Comparison of ENCODE assay signal across 20 cellular contexts in the genomic region with DNA sequence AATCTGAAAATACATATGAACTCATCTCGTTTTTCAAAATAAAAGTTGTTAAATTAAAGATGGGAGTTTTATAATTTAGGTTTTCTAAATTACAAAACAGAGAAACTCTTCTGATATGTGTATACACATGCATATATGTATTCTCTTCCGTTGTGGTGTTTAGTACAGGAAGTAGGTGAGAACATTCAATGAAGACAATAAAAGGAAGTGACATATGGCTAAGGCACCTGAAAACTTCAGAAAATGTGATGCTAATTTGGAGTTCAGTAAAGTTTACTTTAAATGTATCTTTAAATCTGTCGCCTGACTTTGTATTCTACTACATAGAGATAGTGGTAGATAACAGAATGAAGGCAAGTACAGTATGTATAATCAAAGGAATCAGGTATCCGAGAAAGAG. TPM values are rescaled to one million over a fixed set of nuclear protein-coding genes. Genes with fewer than 3 reads are reported as not detected.
DNase-seq lines count a peak whose midpoint lies in the region; ATAC-seq, FAIRE-seq and TF ChIP-seq lines count a peak whose summit lies in the region.
"Had no signal": no experiment of that assay in that cellular context is flagged by ENCODE, and none has a peak within 500 bp of the region (broad histone marks: within the 10 kb centered on the region; RNA-seq: fewer than 3 reads in every experiment).

No MANE protein-coding gene starts in this region.

- no peak for ATAC-seq in activated T-cell treated with anti-CD3 and anti-CD28 coated beads, Interleukin-2, amount 50 U/mL, for 72 hours (replicated peaks in 1 of 2)
- ATAC-seq in activated T-cell treated with anti-CD3 and anti-CD28 coated beads, Interleukin-2, amount 50 U/mL, for 4 hours = no peak
- ATAC-seq in central memory CD8-positive, alpha-beta T cell (replicated peaks; ENCODE audit: extremely low read depth, poor library complexity, severe bottlenecking) = no peak
- ATAC-seq in pancreas (no peak), HG03039 (IDR thresholded peaks at IDR 0.05; ENCODE audit: unreplicated experiment) (no peak)
- ATAC-seq: GM23338, HCT116 had no signal

- peak overlapping the region; percentile 88 for H3K27ac Mint-ChIP-seq in activated T-cell treated with anti-CD3 and anti-CD28 coated beads, Interleukin-2, amount 50 U/mL, for 72 hours
- H3K27ac Mint-ChIP-seq in central memory CD8-positive, alpha-beta T cell (ENCODE audit: low read depth) = peak overlapping the region; percentile 84
- H3K27ac Mint-ChIP-seq: GM23338 had no signal

- H3K36me3 ChIP-seq in pancreas (no peaks in the 10 kb centered on the region), uterus (no peaks in the 10 kb centered on the region)
- H3K36me3 ChIP-seq: BLaER1 treated with 17β-estradiol and CSF1 and Interleukin-3, amounts not matched to agents 10 nM and 100 nM had no signal

- 56% methylated on average over 4 of the region's 4 CpGs for WGBS in pancreas, 2 donors

- H3K27ac ChIP-seq in pancreas (no peak overlapping the region), uterus (no peak overlapping the region)
- H3K27ac ChIP-seq: BLaER1 treated with 17β-estradiol and CSF1 and Interleukin-3, amounts not matched to agents 10 nM and 100 nM had no signal

- no peak overlapping the region for H3K4me3 Mint-ChIP-seq in activated T-cell treated with anti-CD3 and anti-CD28 coated beads, Interleukin-2, amount 50 U/mL, for 72 hours
- no peak overlapping the region for H3K4me3 Mint-ChIP-seq in activated T-cell treated with anti-CD3 and anti-CD28 coated beads, Interleukin-2, amount 50 U/mL, for 4 hours
- peak overlapping the region; percentile 32 for H3K4me3 Mint-ChIP-seq in central memory CD8-positive, alpha-beta T cell
- H3K4me3 Mint-ChIP-seq: GM23338 had no signal

- no peak overlapping the region for H3K4me3 ChIP-seq in Jurkat, Clone E6-1 (ENCODE audit: low read length)
- H3K4me3 ChIP-seq in pancreas = no peak overlapping the region
- no peak overlapping the region for H3K4me3 ChIP-seq in uterus
- H3K4me3 ChIP-seq: BLaER1 treated with 17β-estradiol and CSF1 and Interleukin-3, amounts not matched to agents 10 nM and 100 nM; GM23338 had no signal

- no peak for TF ChIP-seq POLR2A in uterus (IDR thresholded peaks at IDR 0.05)

- FAIRE-seq in pancreas (lab: Jason Lieb, UNC) = peak; percentile 68

- peaks cover 2% of the 10 kb centered on the region in 2 donors for H3K9me3 Mint-ChIP-seq in activated T-cell treated with anti-CD3 and anti-CD28 coated beads, Interleukin-2, amount 50 U/mL, for 72 hours
- peaks cover 5% of the 10 kb centered on the region for H3K9me3 Mint-ChIP-seq in activated T-cell treated with anti-CD3 and anti-CD28 coated beads, Interleukin-2, amount 50 U/mL, for 4 hours
- H3K9me3 Mint-ChIP-seq in central memory CD8-positive, alpha-beta T cell = no peaks in the 10 kb centered on the region
- H3K9me3 Mint-ChIP-seq: GM23338 had no signal

- no peak for TF ChIP-seq CTCF in pancreas (IDR thresholded peaks at IDR 0.05)
- TF ChIP-seq CTCF in uterus (IDR thresholded peaks at IDR 0.05) = no peak

- no peak for DNase-seq in activated T-cell treated with anti-CD3 and anti-CD28 coated beads, Interleukin-2, amount 50 U/mL, for 72 hours
- DNase-seq in activated T-cell treated with anti-CD3 and anti-CD28 coated beads, Interleukin-2, amount 50 U/mL, for 4 hours = no peak
- DNase-seq in Jurkat, Clone E6-1 (ENCODE audit: low read depth, low spot score) = peak; percentile 15
- DNase-seq in central memory CD8-positive, alpha-beta T cell (ENCODE audit: low spot score in 2 of 2) = no peak
- DNase-seq in pancreas (no peak), uterus (no peak), AG08395 (ENCODE audit: low spot score) (no peak)
- DNase-seq: Caco-2, DMS153, KG1, NCI-H1436, NCI-H2029 treated with DMSO at 0.1 percent for 48 hours, NCI-H2171 treated with DMSO at 0.1 percent for 48 hours, NCI-H748 treated with DMSO at 0.1 percent for 48 hours, RPMI8226 had no signal

- no peaks in the 10 kb centered on the region for H3K27me3 Mint-ChIP-seq in activated T-cell treated with anti-CD3 and anti-CD28 coated beads, Interleukin-2, amount 50 U/mL, for 72 hours (ENCODE audit: low read depth)
- no peaks in the 10 kb centered on the region for H3K27me3 Mint-ChIP-seq in activated T-cell treated with anti-CD3 and anti-CD28 coated beads, Interleukin-2, amount 50 U/mL, for 4 hours (ENCODE audit: low read depth)
- H3K27me3 Mint-ChIP-seq in central memory CD8-positive, alpha-beta T cell = no peaks in the 10 kb centered on the region

- peaks cover 11% of the 10 kb centered on the region for H3K4me1 Mint-ChIP-seq in activated T-cell treated with anti-CD3 and anti-CD28 coated beads, Interleukin-2, amount 50 U/mL, for 72 hours (ENCODE audit: low read depth)
- H3K4me1 Mint-ChIP-seq in activated T-cell treated with anti-CD3 and anti-CD28 coated beads, Interleukin-2, amount 50 U/mL, for 4 hours (ENCODE audit: low read depth) = peaks cover 7% of the 10 kb centered on the region
- H3K4me1 Mint-ChIP-seq in central memory CD8-positive, alpha-beta T cell = peaks cover 6% of the 10 kb centered on the region

- H3K27me3 ChIP-seq in pancreas = peaks cover 0 to 19% (median 0%) of the 10 kb centered on the region in 4 donors
- H3K27me3 ChIP-seq in uterus = no peaks in the 10 kb centered on the region

- H3K9me3 ChIP-seq in pancreas = no peaks in the 10 kb centered on the region
- no peaks in the 10 kb centered on the region for H3K9me3 ChIP-seq in uterus
- H3K9me3 ChIP-seq: Caco-2 had no signal

- H3K36me3 Mint-ChIP-seq in activated T-cell treated with anti-CD3 and anti-CD28 coated beads, Interleukin-2, amount 50 U/mL, for 72 hours (ENCODE audit: insufficient read depth in 2 of 2) = peaks cover 0 to 8% of the 10 kb centered on the region in 2 donors
- H3K36me3 Mint-ChIP-seq in activated T-cell treated with anti-CD3 and anti-CD28 coated beads, Interleukin-2, amount 50 U/mL, for 4 hours (ENCODE audit: insufficient read depth) = peaks cover 2% of the 10 kb centered on the region
- peaks cover 2% of the 10 kb centered on the region for H3K36me3 Mint-ChIP-seq in central memory CD8-positive, alpha-beta T cell (ENCODE audit: insufficient read depth)

- no peaks in the 10 kb centered on the region for H3K4me1 ChIP-seq in pancreas
- H3K4me1 ChIP-seq in uterus = no peaks in the 10 kb centered on the region
- H3K4me1 ChIP-seq: BLaER1 treated with 17β-estradiol and CSF1 and Interleukin-3, amounts not matched to agents 10 nM and 100 nM; Caco-2 had no signal

- intact Hi-C loops in pancreas (cut with DNase I) = no loop called here
- intact Hi-C loops in uterus (cut with DNase I; ENCODE audit: low total_unique reads) = no loop called here

RNA-seq across cellular contexts. Expression of gene ITM2A, which starts 33.5 kb away (rescaled TPM):
- total RNA-seq in activated T-cell treated with anti-CD3 and anti-CD28 coated beads, Interleukin-2, amount 50 U/mL, for 72 hours = 10 to 100 TPM; 47.2 to 67.6 TPM
- 100 to 1,000 TPM in 1 of 3 donors, 10 to 100 TPM in 2; 52.8 to 108 (median 59.5) TPM for total RNA-seq in activated T-cell treated with anti-CD3 and anti-CD28 coated beads, Interleukin-2, amount 50 U/mL, for 4 hours
- 600 TPM for polyA plus RNA-seq in Jurkat, Clone E6-1 (2012; ENCODE audit: insufficient read depth, insufficient read length)
- total RNA-seq in pancreas (10 to 100 TPM in 2 of 6 donors, 1 to 10 TPM in 4; 4.8 to 14.2 (median 8.3) TPM), uterus (100 to 1,000 TPM in 2 of 4 donors, 10 to 100 TPM in 2; 69.7 to 565 (median 94.4) TPM)
- 1 to 10 TPM; 2.1 to 3.9 TPM for polyA plus RNA-seq in pancreas
- total RNA-seq: A172, Caco-2 had no signal
